In genomic region chr3:47444103-47444502, GRCh38 we compare ENCODE assay signal across 11 cellular contexts. TPM values are rescaled to one million over a fixed set of nuclear protein-coding genes. Genes with fewer than 3 reads are reported as not detected.
DNase-seq lines count a peak whose midpoint lies in the region; ATAC-seq, FAIRE-seq and TF ChIP-seq lines count a peak whose summit lies in the region.
"Had no signal": no experiment of that assay in that cellular context is flagged by ENCODE, and none has a peak within 500 bp of the region (broad histone marks: within the 10 kb centered on the region; RNA-seq: fewer than 3 reads in every experiment).

No MANE protein-coding gene starts in this region.

- no peak overlapping the region for H3K56ac ChIP-seq in H9 (ENCODE audit: insufficient read length, low read depth, low read length)

- H3K4me2 ChIP-seq in H9 (ENCODE audit: insufficient read depth, insufficient read length, low read length), result no peak overlapping the region
- H3K4me2 ChIP-seq in skeletal muscle satellite cell (ENCODE audit: low read length), result no peak overlapping the region

- no peak overlapping the region for H3K4me3 Mint-ChIP-seq in H9
- H3K4me3 Mint-ChIP-seq in activated T-helper 17 cell treated with anti-CD3 and anti-CD28 coated beads, Interleukin-2, amount 50 U/mL, for 72 hours, result no peak overlapping the region
- H3K4me3 Mint-ChIP-seq: activated CD4-positive, alpha-beta T cell treated with anti-CD3 and anti-CD28 coated beads, Interleukin-2, amount 10 ng/mL, durations not matched to agents 7 days and 5 days had no signal

- TF ChIP-seq CTCF in H9 (conservative IDR thresholded peaks at IDR 0.05), result no peak
- no peak for TF ChIP-seq CTCF in foreskin keratinocyte (conservative IDR thresholded peaks at IDR 0.05)

- no peaks in the 10 kb centered on the region for H3K4me1 ChIP-seq in H9 (ENCODE audit: insufficient read depth, low read length)
- peaks cover 12% of the 10 kb centered on the region for H3K4me1 ChIP-seq in foreskin keratinocyte
- H3K4me1 ChIP-seq in skeletal muscle satellite cell (ENCODE audit: control insufficient read depth, insufficient read depth, low read length), result peaks cover 20% of the 10 kb centered on the region

- no peak overlapping the region for H3K4ac ChIP-seq in H9 (ENCODE audit: low read depth, low read length)

- H3K27me3 Mint-ChIP-seq in H9 (ENCODE audit: low read depth), result no peaks in the 10 kb centered on the region
- no peaks in the 10 kb centered on the region for H3K27me3 Mint-ChIP-seq in activated T-helper 17 cell treated with anti-CD3 and anti-CD28 coated beads, Interleukin-2, amount 50 U/mL, for 72 hours
- H3K27me3 Mint-ChIP-seq: activated CD4-positive, alpha-beta T cell treated with anti-CD3 and anti-CD28 coated beads, Interleukin-2, amount 10 ng/mL, durations not matched to agents 7 days and 5 days had no signal

- no CpG with 5 or more reads among the region's 5 CpGs for WGBS in H9 (ENCODE audit: extremely low coverage, insufficient read length, low lambda C conversion rate)

- no peak for FAIRE-seq in RCC 7860 (lab: Jason Lieb, UNC)

- H3K9me3 ChIP-seq in H9 (ENCODE audit: control insufficient read depth, low read depth, low read length) (no peaks in the 10 kb centered on the region), skeletal muscle satellite cell (replicated peaks; ENCODE audit: low read length) (no peaks in the 10 kb centered on the region)
- H3K9me3 ChIP-seq: spleen had no signal

- no peak overlapping the region for H4K5ac ChIP-seq in H9 (ENCODE audit: insufficient read length, low read depth, low read length)

- peaks cover 3% of the 10 kb centered on the region for H3K79me1 ChIP-seq in H9 (ENCODE audit: insufficient read depth, low read depth, low read length, poor library complexity, severe bottlenecking)

- H3K23me2 ChIP-seq in H9 (ENCODE audit: insufficient read length, low read depth, low read length, poor library complexity, severe bottlenecking), result no peaks in the 10 kb centered on the region

- no peak overlapping the region for H2BK12ac ChIP-seq in H9 (ENCODE audit: insufficient read length, low read depth, low read length)

- H2AK5ac ChIP-seq in H9 (ENCODE audit: insufficient read length, low read length), result no peak overlapping the region

- no peaks in the 10 kb centered on the region for H3K9me3 Mint-ChIP-seq in H9
- peaks cover 5% of the 10 kb centered on the region for H3K9me3 Mint-ChIP-seq in activated T-helper 17 cell treated with anti-CD3 and anti-CD28 coated beads, Interleukin-2, amount 50 U/mL, for 72 hours

- H3K18ac ChIP-seq in H9 (ENCODE audit: insufficient read length, low read depth, low read length), result no peak overlapping the region

- H2AFZ ChIP-seq in H9 (ENCODE audit: low read length), result no peak overlapping the region

- H2BK20ac ChIP-seq in H9 (ENCODE audit: low read depth, low read length, poor library complexity, severe bottlenecking), result no peak overlapping the region

- H2BK15ac ChIP-seq in H9 (ENCODE audit: low read depth, low read length), result no peak overlapping the region

- H3K36me3 Mint-ChIP-seq in H9 (ENCODE audit: insufficient read depth in 1 of 3, low read depth in 3 of 3), result peaks cover 14 to 45% (median 36%) of the 10 kb centered on the region in 3 experiments
- peaks cover 47% of the 10 kb centered on the region for H3K36me3 Mint-ChIP-seq in activated T-helper 17 cell treated with anti-CD3 and anti-CD28 coated beads, Interleukin-2, amount 50 U/mL, for 72 hours (ENCODE audit: low read depth)

- H3K27ac ChIP-seq in H9 (ENCODE audit: insufficient read length, low read depth, low read length), result no peak overlapping the region
- H3K27ac ChIP-seq in foreskin keratinocyte, result peak overlapping the region; percentile 94

- peaks cover 3% of the 10 kb centered on the region for H4K20me1 ChIP-seq in H9 (ENCODE audit: control insufficient read depth, insufficient read depth, insufficient read length)

- peaks cover 13 to 14% of the 10 kb centered on the region in 2 experiments for H3K4me1 Mint-ChIP-seq in H9
- H3K4me1 Mint-ChIP-seq in activated T-helper 17 cell treated with anti-CD3 and anti-CD28 coated beads, Interleukin-2, amount 50 U/mL, for 72 hours, result peaks cover 11% of the 10 kb centered on the region

- H3K36me3 ChIP-seq in skeletal muscle satellite cell (ENCODE audit: insufficient read depth, low read length), result peaks cover 8% of the 10 kb centered on the region

- no peak overlapping the region for H2BK5ac ChIP-seq in H9 (ENCODE audit: insufficient read length, low read length)

- no peak overlapping the region for H2BK120ac ChIP-seq in H9 (ENCODE audit: low read depth, low read length, poor library complexity, severe bottlenecking)

- H3T11ph ChIP-seq in H9 (ENCODE audit: low read length), result no peak overlapping the region

- no peak overlapping the region for H3K9ac ChIP-seq in H9 (ENCODE audit: extremely low read depth, insufficient read length, low read length)
- peak overlapping the region; percentile 8 for H3K9ac ChIP-seq in skeletal muscle satellite cell (ENCODE audit: low read depth, low read length)

- no peak overlapping the region for H4K8ac ChIP-seq in H9 (replicated peaks; ENCODE audit: insufficient read length, low read depth, low read length)

- H3K23ac ChIP-seq in H9 (ENCODE audit: insufficient read length, low read depth, low read length), result no peak overlapping the region

- H3K4me3 ChIP-seq in skeletal muscle satellite cell (ENCODE audit: low read length), result no peak overlapping the region
- H3K4me3 ChIP-seq: spleen had no signal

- peak; percentile 24 for ATAC-seq in activated T-helper 17 cell treated with anti-CD3 and anti-CD28 coated beads, Interleukin-2, amount 50 U/mL, for 72 hours (replicated peaks)
- ATAC-seq in foreskin keratinocyte (peak; percentile 78), HG03432 (IDR thresholded peaks at IDR 0.05; ENCODE audit: unreplicated experiment) (no peak), HG03280 (IDR thresholded peaks at IDR 0.05; ENCODE audit: unreplicated experiment) (no peak)

- H3K27me3 ChIP-seq in H9 (ENCODE audit: insufficient read depth, low read length) (no peaks in the 10 kb centered on the region), foreskin keratinocyte (no peaks in the 10 kb centered on the region), skeletal muscle satellite cell (ENCODE audit: control insufficient read depth, insufficient read depth, low read length) (no peaks in the 10 kb centered on the region)
- H3K27me3 ChIP-seq: spleen had no signal

- H4K91ac ChIP-seq in H9 (ENCODE audit: insufficient read length, low read depth, low read length), result no peak overlapping the region

- DNase-seq in H9, result no peak
- peak; percentile 88 to 95 for DNase-seq in foreskin keratinocyte
- no peak for DNase-seq in occipital lobe (lab: John Stamatoyannopoulos, UW)
- no peak for DNase-seq in RCC 7860 (ENCODE audit: low spot score)
- DNase-seq: activated CD4-positive, alpha-beta T cell treated with anti-CD3 and anti-CD28 coated beads, Interleukin-2, amount 10 ng/mL, durations not matched to agents 7 days and 5 days; SHP77; spleen had no signal

- no peak overlapping the region for H3K14ac ChIP-seq in H9 (ENCODE audit: insufficient read depth, low read length)

- peak overlapping the region in 2 of 3 experiments; percentile 80 to 84; a peak in 4 of 7 replicates for H3K27ac Mint-ChIP-seq in H9
- H3K27ac Mint-ChIP-seq in activated T-helper 17 cell treated with anti-CD3 and anti-CD28 coated beads, Interleukin-2, amount 50 U/mL, for 72 hours, result peak overlapping the region; percentile 75
- H3K27ac Mint-ChIP-seq: activated CD4-positive, alpha-beta T cell treated with anti-CD3 and anti-CD28 coated beads, Interleukin-2, amount 10 ng/mL, durations not matched to agents 7 days and 5 days had no signal

- no peaks in the 10 kb centered on the region; the same call in 1 of the 2 replicates for H3K79me2 ChIP-seq in H9 (ENCODE audit: insufficient read depth, low read length)

RNA-seq across cellular contexts. Expression of gene SCAP, which starts 31.6 kb away (rescaled TPM):
- total RNA-seq in H9 (2021) (101 and 104 TPM in 2 replicates), foreskin keratinocyte (50.5 and 54.7 TPM in 2 replicates), occipital lobe (82.0 TPM)
- total RNA-seq in activated T-helper 17 cell treated with anti-CD3 and anti-CD28 coated beads, Interleukin-2, amount 50 U/mL, for 72 hours, result 10 to 100 TPM; 44.0 to 73.3 TPM
- 33.0 and 36.2 TPM in 2 replicates for polyA plus RNA-seq in foreskin keratinocyte
- 60.1 and 63.9 TPM in 2 replicates for total RNA-seq in skeletal muscle satellite cell (2012; rRNA removed)

Comparison
In these comparisons a context has a peak if more than half of its experiments do, and no peak if none do; other contexts are left out.
1. DNase-seq: peak in foreskin keratinocyte (2 of 2); none in H9 (single experiment), occipital lobe (single experiment) and RCC 7860 (single experiment).
2. ATAC-seq: peak in activated T-helper 17 cell treated with anti-CD3 and anti-CD28 coated beads, Interleukin-2, amount 50 U/mL, for 72 hours (single experiment) and foreskin keratinocyte (single experiment); none in HG03432 (single experiment) and HG03280 (single experiment).